ENCODE assay signal across 1 cellular context in genomic region chr14:22847661-22848341, GRCh38.
TF ChIP-seq lines count a peak whose summit lies in the region.

No MANE protein-coding gene starts in this region.

TF ChIP-seq in WTC11, 78 proteins besides CTCF, POLR2A, EP300 and RAD21 (continued from another document):
- TF ChIP-seq ZNF532 (CRISPR knock-in tag; IDR thresholded peaks at IDR 0.05; ENCODE audit: borderline replicate concordance) (no peak), USF2 (CRISPR knock-in tag; IDR thresholded peaks at IDR 0.05) (no peak), RELA (CRISPR knock-in tag; IDR thresholded peaks at IDR 0.05; ENCODE audit: borderline replicate concordance) (no peak), CBFB (CRISPR knock-in tag; IDR thresholded peaks at IDR 0.05; ENCODE audit: low read depth) (no peak), ELF4 (CRISPR knock-in tag; IDR thresholded peaks at IDR 0.05; ENCODE audit: low read depth) (no peak), CREB1 (CRISPR knock-in tag; IDR thresholded peaks at IDR 0.05) (no peak), IRF2 (CRISPR knock-in tag; IDR thresholded peaks at IDR 0.05; ENCODE audit: borderline replicate concordance, low read depth) (no peak), NR1H2 (CRISPR knock-in tag; IDR thresholded peaks at IDR 0.05) (no peak), ETV6 (CRISPR knock-in tag; IDR thresholded peaks at IDR 0.05) (no peak)
